ENCODE assay signal across 20 cellular contexts in the genomic region with DNA sequence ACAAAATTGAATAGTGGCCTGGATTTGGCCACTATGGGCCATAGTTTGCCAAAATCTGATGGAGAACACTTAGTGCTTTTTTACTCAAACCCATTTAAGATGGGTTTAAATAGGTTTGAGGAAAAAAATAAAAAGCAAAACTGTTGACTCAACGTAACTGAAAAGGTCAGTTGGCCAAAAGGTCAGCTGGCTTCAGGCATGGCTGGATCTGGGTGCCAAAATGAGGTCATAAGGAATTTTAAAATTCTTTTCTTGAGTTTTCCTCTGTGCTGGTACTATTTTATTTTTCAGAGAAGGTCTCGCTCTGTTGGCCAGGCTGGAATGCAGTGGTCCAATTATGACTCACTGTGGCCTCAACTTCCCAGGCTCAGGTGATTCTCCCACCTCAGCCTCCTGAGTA. TPM values are rescaled to one million over a fixed set of nuclear protein-coding genes. Genes with fewer than 3 reads are reported as not detected.
"Had no signal": no experiment of that assay in that cellular context is flagged by ENCODE, and none has a peak within 500 bp of the region (broad histone marks: within the 10 kb centered on the region; RNA-seq: fewer than 3 reads in every experiment).

No MANE protein-coding gene starts in this region.

- H3K4me3 ChIP-seq: dorsolateral prefrontal cortex, heart right ventricle, left lung, lower lobe of right lung, psoas muscle, stomach had no signal

- H3K4me1 ChIP-seq: heart right ventricle, left lung, lower lobe of right lung, parathyroid adenoma, psoas muscle, stomach had no signal

- DNase-seq: cortex of kidney; dorsolateral prefrontal cortex; effector CD8-positive, alpha-beta T cell; heart right ventricle; hypothalamus; left lung; lower lobe of right lung; midbrain; naive B cell; occipital lobe; psoas muscle; small intestine; stimulated activated CD4-positive, alpha-beta T cell treated with anti-CD3 and anti-CD28 coated beads, Interleukin-12 subunit alpha, Interleukin-12 subunit beta, amount 100 ng/mL, for 4 hours; stimulated activated naive CD4-positive, alpha-beta T cell; stomach; substantia nigra had no signal

- H3K36me3 ChIP-seq: heart right ventricle, left lung, lower lobe of right lung, stomach had no signal

- H3K27ac ChIP-seq: dorsolateral prefrontal cortex, heart right ventricle, left lung, lower lobe of right lung, parathyroid adenoma, psoas muscle, stomach had no signal

- ATAC-seq: left lung, lower lobe of right lung, psoas muscle had no signal

- H3K9me3 ChIP-seq: lower lobe of right lung, psoas muscle had no signal

RNA-seq across cellular contexts. Expression of a gene that starts 51.0 kb away (rescaled TPM):
- total RNA-seq: fibroblast of lung, frontal cortex, glomerular endothelial cell, heart right ventricle, left lung, psoas muscle, stomach had no signal
- polyA plus RNA-seq: fibroblast of lung, heart right ventricle, psoas muscle, stomach had no signal
